Comparison of ENCODE assay signal across 30 cellular contexts in the genomic region with DNA sequence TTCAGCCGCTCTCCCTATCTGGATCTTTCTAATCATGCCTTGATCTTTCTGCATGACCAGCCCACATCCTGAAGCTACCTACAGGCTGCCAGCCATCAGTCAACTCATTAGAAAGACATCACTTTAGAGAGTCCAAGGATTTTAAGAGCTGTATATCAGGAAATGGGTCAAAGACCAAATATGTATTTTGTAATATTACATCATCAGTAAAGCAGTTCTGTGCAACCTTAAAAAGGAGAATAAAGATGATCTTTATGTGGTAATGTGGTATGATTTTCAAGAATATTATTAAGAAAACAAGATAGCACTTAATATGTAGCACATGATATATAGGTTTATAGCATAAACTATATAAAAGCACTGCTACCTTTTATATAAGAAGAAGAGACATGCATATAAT. TPM values are rescaled to one million over a fixed set of nuclear protein-coding genes. Genes with fewer than 3 reads are reported as not detected.
DNase-seq lines count a peak whose midpoint lies in the region; ATAC-seq and TF ChIP-seq lines count a peak whose summit lies in the region.
"Had no signal": no experiment of that assay in that cellular context is flagged by ENCODE, and none has a peak within 500 bp of the region (broad histone marks: within the 10 kb centered on the region; RNA-seq: fewer than 3 reads in every experiment).

No MANE protein-coding gene starts in this region.

- H3K4me2 ChIP-seq in SK-N-SH = no peak overlapping the region
- H3K4me2 ChIP-seq: neural progenitor cell had no signal

- H3K36me3 Mint-ChIP-seq in natural killer cell treated with Interleukin-12 subunit alpha and Interleukin-12 subunit beta and Interleukin-15 and Interleukin-18, amount 100 ng/mL, for 72 hours = peaks cover 73% of the 10 kb centered on the region

- CTCF ChIA-PET in SK-N-SH (lab: Yijun Ruan, JAX) = interaction anchor here (1.1 to 1.4 kb wide), 2 partner anchors 295 to 345 kb away, joined by 5 to 8 read pairs; no protein-coding TSS in a partner anchor

- no peaks in the 10 kb centered on the region for H3K9me2 ChIP-seq in SK-N-SH

- peak overlapping the region; percentile 93 to 95 for H3K27ac Mint-ChIP-seq in natural killer cell treated with Interleukin-12 subunit alpha and Interleukin-12 subunit beta and Interleukin-15 and Interleukin-18, amount 100 ng/mL, for 72 hours
- H3K27ac Mint-ChIP-seq: endodermal cell, neural progenitor cell, progenitor cell of endocrine pancreas had no signal

- H3K4me3 ChIP-seq in SK-N-SH (ENCODE audit: low read depth in 2 of 2, low read length in 1 of 2) = no peak overlapping the region
- H3K4me3 ChIP-seq: cardiac muscle cell, esophagus squamous epithelium, gastroesophageal sphincter, GM12878, neural progenitor cell, transverse colon had no signal

- H3K27me3 ChIP-seq in SK-N-SH (ENCODE audit: insufficient read depth) = no peaks in the 10 kb centered on the region
- H3K27me3 ChIP-seq: cardiac muscle cell, esophagus squamous epithelium, gastroesophageal sphincter, neural progenitor cell, transverse colon had no signal

- peaks cover 12% of the 10 kb centered on the region for H3K9me3 Mint-ChIP-seq in natural killer cell treated with Interleukin-12 subunit alpha and Interleukin-12 subunit beta and Interleukin-15 and Interleukin-18, amount 100 ng/mL, for 72 hours

- ATAC-seq in SK-N-SH treated with all-trans-retinoic acid at 6 μM for 48 hours = no peak
- no peak for ATAC-seq in natural killer cell treated with Interleukin-12 subunit alpha and Interleukin-12 subunit beta and Interleukin-15 and Interleukin-18, amount 100 ng/mL, for 72 hours
- no peak for ATAC-seq in HG03521 (IDR thresholded peaks at IDR 0.05; ENCODE audit: unreplicated experiment)
- ATAC-seq: gastroesophageal sphincter, GM12878 had no signal

- no peak for DNase-seq in SK-N-SH
- peak; percentile 10 for DNase-seq in GM03348 (ENCODE audit: low spot score)
- peak; percentile 7 for DNase-seq in amniotic epithelial cell (ENCODE audit: low read depth)
- no peak for DNase-seq in natural killer cell treated with Interleukin-12 subunit alpha and Interleukin-12 subunit beta and Interleukin-15 and Interleukin-18, amount 100 ng/mL, for 72 hours (ENCODE audit: low spot score)
- no peak for DNase-seq in medulla oblongata (ENCODE audit: extremely low spot score)
- no peak for DNase-seq in NAMALWA (ENCODE audit: low spot score)
- DNase-seq: 8988T; activated CD4-positive, alpha-beta T cell treated with anti-CD3 and anti-CD28 coated beads, Interleukin-2, amount 50 U/mL, for 1 hour; activated effector memory CD4-positive, alpha-beta T cell treated with Interleukin-2 at 50 U/mL for 16 hours; anterior cingulate cortex; Caco-2; DND-41; endodermal cell; esophagus squamous epithelium; H9; hippocampal formation; islet precursor cell; NCI-H1417; NCI-H446; NCI-H82; stimulated activated CD4-positive, alpha-beta T cell treated with anti-CD3 and anti-CD28 coated beads, Interleukin-15, amount 100 ng/mL, for 24 hours; T-helper 9 cell; transverse colon had no signal

- no peak overlapping the region for H3K9ac ChIP-seq in SK-N-SH
- H3K9ac ChIP-seq: neural progenitor cell had no signal

- no peak overlapping the region for H2AFZ ChIP-seq in SK-N-SH (ENCODE audit: low read depth)
- H2AFZ ChIP-seq: neural progenitor cell had no signal

- TF ChIP-seq RAD21 in SK-N-SH (IDR thresholded peaks at IDR 0.05; ENCODE audit: low read length) = no peak

- no peak for TF ChIP-seq CTCF in SK-N-SH (IDR thresholded peaks at IDR 0.05)

- POLR2A ChIA-PET in SK-N-SH (lab: Yijun Ruan, JAX) = no interaction called here

- H3K4me1 ChIP-seq in SK-N-SH (ENCODE audit: control insufficient read depth in 1 of 2, insufficient read depth in 2 of 2, low read depth in 1 of 2, low read length in 1 of 2) = no peaks in the 10 kb centered on the region
- H3K4me1 ChIP-seq: Caco-2, neural progenitor cell had no signal

- H3K79me2 ChIP-seq in SK-N-SH (ENCODE audit: insufficient read depth) = peaks cover 37% of the 10 kb centered on the region

- H3K27ac ChIP-seq in SK-N-SH (ENCODE audit: low read depth in 2 of 2, low read length in 1 of 2) = no peak overlapping the region
- H3K27ac ChIP-seq: cardiac muscle cell, esophagus squamous epithelium, gastroesophageal sphincter, neural progenitor cell, transverse colon had no signal

- H3K9me3 ChIP-seq in SK-N-SH = no peaks in the 10 kb centered on the region
- H3K9me3 ChIP-seq: Caco-2, esophagus squamous epithelium, gastroesophageal sphincter, transverse colon had no signal

- H3F3A ChIP-seq in SK-N-SH (replicated peaks; ENCODE audit: insufficient read depth) = no peaks in the 10 kb centered on the region

- no peak for TF ChIP-seq EP300 in SK-N-SH (IDR thresholded peaks at IDR 0.05; ENCODE audit: borderline replicate concordance in 1 of 2, low read depth in 1 of 2, low read length in 1 of 2)

- WGBS in SK-N-SH (ENCODE audit: low lambda C conversion rate) = 93% methylated on average over 1 of the region's 1 CpG

- no peaks in the 10 kb centered on the region for H4K20me1 ChIP-seq in SK-N-SH (ENCODE audit: insufficient read depth)

- peaks cover 56 to 63% of the 10 kb centered on the region in 2 donors for H3K4me1 Mint-ChIP-seq in natural killer cell treated with Interleukin-12 subunit alpha and Interleukin-12 subunit beta and Interleukin-15 and Interleukin-18, amount 100 ng/mL, for 72 hours (ENCODE audit: low read depth in 2 of 2)
- H3K4me1 Mint-ChIP-seq: endodermal cell, neural progenitor cell had no signal

- peaks cover 17 to 27% of the 10 kb centered on the region in 2 experiments for H3K36me3 ChIP-seq in SK-N-SH (replicated peaks in 1 of 2; ENCODE audit: control insufficient read depth in 1 of 2, insufficient read depth in 2 of 2, low read length in 1 of 2)
- H3K36me3 ChIP-seq: cardiac muscle cell had no signal

- no peaks in the 10 kb centered on the region for H3K27me3 Mint-ChIP-seq in natural killer cell treated with Interleukin-12 subunit alpha and Interleukin-12 subunit beta and Interleukin-15 and Interleukin-18, amount 100 ng/mL, for 72 hours
- H3K27me3 Mint-ChIP-seq: progenitor cell of endocrine pancreas had no signal

- H3K4me3 Mint-ChIP-seq in natural killer cell treated with Interleukin-12 subunit alpha and Interleukin-12 subunit beta and Interleukin-15 and Interleukin-18, amount 100 ng/mL, for 72 hours = no peak overlapping the region
- H3K4me3 Mint-ChIP-seq: endodermal cell, H9, neural progenitor cell had no signal

TF ChIP-seq in SK-N-SH treated with all-trans-retinoic acid at 6 μM for 48 hours, 23 proteins besides CTCF, POLR2A, EP300 and RAD21:
- TF ChIP-seq ZNF565 (CRISPR knock-in tag; conservative IDR thresholded peaks at IDR 0.05; ENCODE audit: low read depth) (no peak), TCF4 (CRISPR knock-in tag; IDR thresholded peaks at IDR 0.05; ENCODE audit: borderline replicate concordance) (no peak), OSR1 (CRISPR knock-in tag; IDR thresholded peaks at IDR 0.05) (no peak), CSDC2 (CRISPR knock-in tag; IDR thresholded peaks at IDR 0.05) (no peak), ZC3H10 (CRISPR knock-in tag; IDR thresholded peaks at IDR 0.05) (no peak), ZNF8 (CRISPR knock-in tag; IDR thresholded peaks at IDR 0.05) (no peak), ZFP30 (CRISPR knock-in tag; IDR thresholded peaks at IDR 0.05) (no peak), BACH2 (CRISPR knock-in tag; IDR thresholded peaks at IDR 0.05; ENCODE audit: borderline replicate concordance) (no peak), ZFP3 (CRISPR knock-in tag; IDR thresholded peaks at IDR 0.05) (no peak), GLIS3 (CRISPR knock-in tag; IDR thresholded peaks at IDR 0.05) (no peak)
- TF ChIP-seq, protein P1, sequence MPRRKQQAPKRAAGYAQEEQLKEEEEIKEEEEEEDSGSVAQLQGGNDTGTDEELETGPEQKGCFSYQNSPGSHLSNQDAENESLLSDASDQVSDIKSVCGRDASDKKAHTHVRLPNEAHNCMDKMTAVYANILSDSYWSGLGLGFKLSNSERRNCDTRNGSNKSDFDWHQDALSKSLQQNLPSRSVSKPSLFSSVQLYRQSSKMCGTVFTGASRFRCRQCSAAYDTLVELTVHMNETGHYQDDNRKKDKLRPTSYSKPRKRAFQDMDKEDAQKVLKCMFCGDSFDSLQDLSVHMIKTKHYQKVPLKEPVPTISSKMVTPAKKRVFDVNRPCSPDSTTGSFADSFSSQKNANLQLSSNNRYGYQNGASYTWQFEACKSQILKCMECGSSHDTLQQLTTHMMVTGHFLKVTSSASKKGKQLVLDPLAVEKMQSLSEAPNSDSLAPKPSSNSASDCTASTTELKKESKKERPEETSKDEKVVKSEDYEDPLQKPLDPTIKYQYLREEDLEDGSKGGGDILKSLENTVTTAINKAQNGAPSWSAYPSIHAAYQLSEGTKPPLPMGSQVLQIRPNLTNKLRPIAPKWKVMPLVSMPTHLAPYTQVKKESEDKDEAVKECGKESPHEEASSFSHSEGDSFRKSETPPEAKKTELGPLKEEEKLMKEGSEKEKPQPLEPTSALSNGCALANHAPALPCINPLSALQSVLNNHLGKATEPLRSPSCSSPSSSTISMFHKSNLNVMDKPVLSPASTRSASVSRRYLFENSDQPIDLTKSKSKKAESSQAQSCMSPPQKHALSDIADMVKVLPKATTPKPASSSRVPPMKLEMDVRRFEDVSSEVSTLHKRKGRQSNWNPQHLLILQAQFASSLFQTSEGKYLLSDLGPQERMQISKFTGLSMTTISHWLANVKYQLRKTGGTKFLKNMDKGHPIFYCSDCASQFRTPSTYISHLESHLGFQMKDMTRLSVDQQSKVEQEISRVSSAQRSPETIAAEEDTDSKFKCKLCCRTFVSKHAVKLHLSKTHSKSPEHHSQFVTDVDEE (CRISPR knock-in tag; IDR thresholded peaks at IDR 0.05) = no peak

RNA-seq across cellular contexts. Expression of a gene that starts 47.6 kb away (rescaled TPM):
- polyA plus RNA-seq in SK-N-SH (2012; rRNA removed) = 4.0 and 5.4 TPM in 2 replicates
- polyA plus RNA-seq in SK-N-SH (2012; cell fraction: cytosol; rRNA removed) = 7.0 and 7.7 TPM in 2 replicates
- polyA plus RNA-seq in SK-N-SH (2012; cell fraction: nucleus; rRNA removed) = 5.1 and 11.5 TPM in 2 replicates
- total RNA-seq in natural killer cell treated with Interleukin-12 subunit alpha and Interleukin-12 subunit beta and Interleukin-15 and Interleukin-18, amount 100 ng/mL, for 72 hours = 10 to 100 TPM; 54.6 to 66.2 TPM

RNA-seq across cellular contexts. Expression of a gene that starts 48.9 kb away (rescaled TPM):
- polyA plus RNA-seq in SK-N-SH (2012; rRNA removed) = 20.3 and 32.5 TPM in 2 replicates
- 32.6 and 34.8 TPM in 2 replicates for polyA plus RNA-seq in SK-N-SH (2012; cell fraction: cytosol; rRNA removed)
- polyA plus RNA-seq in SK-N-SH (2012; cell fraction: nucleus; rRNA removed) = 15.8 and 38.5 TPM in 2 replicates
- 1 to 10 TPM; 3.2 to 10.0 TPM for total RNA-seq in natural killer cell treated with Interleukin-12 subunit alpha and Interleukin-12 subunit beta and Interleukin-15 and Interleukin-18, amount 100 ng/mL, for 72 hours

Comparison
In these comparisons a context has a peak if more than half of its experiments do, and no peak if none do; other contexts are left out.
1. DNase-seq: peak in GM03348 (single experiment) and amniotic epithelial cell (single experiment); none in SK-N-SH (single experiment), natural killer cell treated with Interleukin-12 subunit alpha and Interleukin-12 subunit beta and Interleukin-15 and Interleukin-18, amount 100 ng/mL, for 72 hours (single experiment), medulla oblongata (single experiment) and NAMALWA (single experiment).